Comparison of ENCODE assay signal across 33 cellular contexts in genomic region chrX:120813982-120814381, GRCh38.
"Had no signal": no experiment of that assay in that cellular context is flagged by ENCODE, and none has a peak within 500 bp of the region (broad histone marks: within the 10 kb centered on the region; RNA-seq: fewer than 3 reads in every experiment).

No MANE protein-coding gene starts in this region.

- H3K27ac ChIP-seq: Peyer's patch, SJSA1, VCaP had no signal

- H3K9me3 ChIP-seq: MG63, Peyer's patch, SJSA1, SK-N-SH had no signal

- ATAC-seq: activated CD8-positive, alpha-beta T cell treated with anti-CD3 and anti-CD28 coated beads for 36 hours; PC-3 had no signal

- H3K27me3 ChIP-seq: MG63, Peyer's patch, SJSA1 had no signal

- H3K4me3 Mint-ChIP-seq: activated CD8-positive, alpha-beta T cell treated with anti-CD3 and anti-CD28 coated beads for 36 hours; activated naive CD4-positive, alpha-beta T cell treated with anti-CD3 and anti-CD28 coated beads, Interleukin-2, amount 50 U/mL, for 24 hours; activated T-cell treated with anti-CD3 and anti-CD28 coated beads, Interleukin-2, amount 50 U/mL, for 24 hours; brain had no signal

- H3K36me3 Mint-ChIP-seq: activated naive CD4-positive, alpha-beta T cell treated with anti-CD3 and anti-CD28 coated beads, Interleukin-2, amount 50 U/mL, for 24 hours; brain had no signal

- H3K36me3 ChIP-seq: MG63, Peyer's patch, SJSA1 had no signal

- H3K4me1 Mint-ChIP-seq: activated naive CD4-positive, alpha-beta T cell treated with anti-CD3 and anti-CD28 coated beads, Interleukin-2, amount 50 U/mL, for 24 hours; brain had no signal

- H3K4me3 ChIP-seq: MG63, Peyer's patch, SJSA1 had no signal

- H3K4me1 ChIP-seq: Peyer's patch, SJSA1 had no signal

- H3K9ac ChIP-seq: SK-N-SH had no signal

- DNase-seq: activated CD4-positive, alpha-beta T cell treated with anti-CD3 and anti-CD28 coated beads for 1 hour; activated CD4-positive, alpha-beta T cell treated with anti-CD3 and anti-CD28 coated beads for 48 hours; activated CD4-positive, CD25-positive, alpha-beta regulatory T cell; activated CD8-positive, alpha-beta T cell treated with anti-CD3 and anti-CD28 coated beads for 36 hours; activated gamma-delta T cell; activated naive CD4-positive, alpha-beta T cell treated with Interleukin-2 at 50 U/mL for 16 hours; activated T-cell treated with anti-CD3 and anti-CD28 coated beads, Interleukin-2, amount 50 U/mL, for 24 hours; anterior cingulate cortex; caudate nucleus; cerebellar nuclear complex; Kasumi-1; KG1; MG63; NCI-H1048; NCI-H1105 treated with DMSO at 0.1 percent for 48 hours; NCI-H1436; NCI-H1694; NCI-H2029; NCI-H345; NCI-H524 treated with DMSO at 0.1 percent for 48 hours; PC-3; Peyer's patch; RPMI8226; SHP77 treated with DMSO at 0.1 percent for 48 hours; SK-N-SH; T-helper 1 cell; T-helper 2 cell; T-helper 9 cell had no signal

- H3K27ac Mint-ChIP-seq: activated CD8-positive, alpha-beta T cell treated with anti-CD3 and anti-CD28 coated beads for 36 hours; activated naive CD4-positive, alpha-beta T cell treated with anti-CD3 and anti-CD28 coated beads, Interleukin-2, amount 50 U/mL, for 24 hours; activated T-cell treated with anti-CD3 and anti-CD28 coated beads, Interleukin-2, amount 50 U/mL, for 24 hours; activated T-helper 2 cell treated with anti-CD3 and anti-CD28 coated beads, Interferon-gamma antibody, Interleukin-2, Interleukin-4, amounts not matched to agents 10 μg/mL and 5 μg/mL and 100 μg/mL, durations not matched to agents 14 hours and 24 hours and 36 hours; brain had no signal

- H3K9me3 Mint-ChIP-seq: activated CD8-positive, alpha-beta T cell treated with anti-CD3 and anti-CD28 coated beads for 36 hours; activated naive CD4-positive, alpha-beta T cell treated with anti-CD3 and anti-CD28 coated beads, Interleukin-2, amount 50 U/mL, for 24 hours; activated T-cell treated with anti-CD3 and anti-CD28 coated beads, Interleukin-2, amount 50 U/mL, for 24 hours; activated T-helper 2 cell treated with anti-CD3 and anti-CD28 coated beads, Interferon-gamma antibody, Interleukin-2, Interleukin-4, amounts not matched to agents 10 μg/mL and 5 μg/mL and 100 μg/mL, durations not matched to agents 14 hours and 24 hours and 36 hours had no signal

- H3K27me3 Mint-ChIP-seq: activated naive CD4-positive, alpha-beta T cell treated with anti-CD3 and anti-CD28 coated beads, Interleukin-2, amount 50 U/mL, for 24 hours; brain had no signal
